Comparison of ENCODE assay signal across 10 cellular contexts in the genomic region with DNA sequence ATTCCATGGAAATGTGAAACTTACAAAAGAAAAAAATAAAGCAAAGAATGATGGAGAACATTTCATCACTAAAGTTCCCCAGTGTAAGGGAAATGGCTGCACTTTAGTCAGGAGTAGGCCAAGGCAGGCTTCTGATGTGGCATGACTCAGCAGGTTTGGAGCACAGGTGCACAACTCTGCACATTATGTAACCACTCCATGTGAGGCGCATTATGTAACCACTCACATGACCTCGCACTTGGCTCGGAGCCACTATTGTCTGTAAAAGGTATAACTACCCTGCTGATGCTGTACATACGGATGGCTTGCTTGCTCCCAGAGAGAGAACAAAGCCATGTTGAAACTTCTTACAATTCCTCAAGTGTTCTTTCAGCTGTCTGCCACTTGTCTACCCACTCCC.
DNase-seq lines count a peak whose midpoint lies in the region; ATAC-seq and TF ChIP-seq lines count a peak whose summit lies in the region.
"Had no signal": no experiment of that assay in that cellular context is flagged by ENCODE, and none has a peak within 500 bp of the region (broad histone marks: within the 10 kb centered on the region; RNA-seq: fewer than 3 reads in every experiment).

No MANE protein-coding gene starts in this region.

- POLR2A ChIA-PET in HEK293 (lab: Yijun Ruan, JAX), result no interaction called here

- H3K79me2 ChIP-seq in smooth muscle cell (ENCODE audit: low read depth), result no peaks in the 10 kb centered on the region

- WGBS in smooth muscle cell (ENCODE audit: low lambda C conversion rate), result 100% methylated on average over 4 of the region's 4 CpGs

- DNase-seq in NCI-H226 (peak; percentile 24), myocyte (ENCODE audit: low read depth) (peak; percentile 5), smooth muscle cell (lab: John Stamatoyannopoulos, UW; ENCODE audit: unreplicated experiment) (no peak), T-helper 9 cell (no peak), NCI-H2107 treated with DMSO at 0.1 percent for 48 hours (lab: John Stamatoyannopoulos, UW; ENCODE audit: unreplicated experiment) (no peak)
- peak; percentile 11 for DNase-seq in central memory CD4-positive, alpha-beta T cell
- DNase-seq: activated T-cell treated with anti-CD3 and anti-CD28 coated beads for 4 hours, NCI-H1930 had no signal

- H3K36me3 ChIP-seq in HEK293 (ENCODE audit: control insufficient read depth in 2 of 2, insufficient read depth in 1 of 2, low read length in 2 of 2) (no peaks in the 10 kb centered on the region), smooth muscle cell (ENCODE audit: low read depth) (no peaks in the 10 kb centered on the region)

- TF ChIP-seq CTCF in HEK293 (tag by site-specific recombination; IDR thresholded peaks at IDR 0.05) (no peak), smooth muscle cell (IDR thresholded peaks at IDR 0.05; ENCODE audit: borderline replicate concordance, insufficient read depth, poor library complexity, severe bottlenecking) (no peak)

- no peaks in the 10 kb centered on the region for H3K9me3 ChIP-seq in HEK293 (ENCODE audit: control insufficient read depth, insufficient read depth, low read depth, low read length)
- no peaks in the 10 kb centered on the region for H3K9me3 ChIP-seq in smooth muscle cell (replicated peaks; ENCODE audit: low read depth)

- H3K27me3 ChIP-seq in smooth muscle cell (ENCODE audit: low read depth), result no peaks in the 10 kb centered on the region

- H4K20me1 ChIP-seq in smooth muscle cell (ENCODE audit: low read depth), result no peaks in the 10 kb centered on the region

- H3K4me1 ChIP-seq in HEK293 (ENCODE audit: control insufficient read depth, insufficient read depth, low read length) (no peaks in the 10 kb centered on the region), smooth muscle cell (ENCODE audit: low read depth) (no peaks in the 10 kb centered on the region)

- H3F3A ChIP-seq in smooth muscle cell (ENCODE audit: low read depth), result no peaks in the 10 kb centered on the region

- no peak for ATAC-seq in GM19035 (IDR thresholded peaks at IDR 0.05; ENCODE audit: unreplicated experiment)

- H3K4me3 ChIP-seq in HEK293 (ENCODE audit: low read depth, low read length) (no peak overlapping the region), smooth muscle cell (no peak overlapping the region)

- H2AFZ ChIP-seq in smooth muscle cell (ENCODE audit: low read depth), result no peak overlapping the region

- CTCF ChIA-PET in HEK293 (lab: Yijun Ruan, JAX), result no interaction called here

- H3K27ac ChIP-seq in HEK293 (ENCODE audit: extremely low read depth, low read depth, low read length) (no peak overlapping the region), smooth muscle cell (ENCODE audit: low read depth) (no peak overlapping the region)

- H3K4me2 ChIP-seq in smooth muscle cell, result no peak overlapping the region

- H3K9ac ChIP-seq in smooth muscle cell (ENCODE audit: low read depth), result no peak overlapping the region

TF ChIP-seq in HEK293, 187 proteins besides CTCF, POLR2A, EP300 and RAD21:
- TF ChIP-seq, protein P1, sequence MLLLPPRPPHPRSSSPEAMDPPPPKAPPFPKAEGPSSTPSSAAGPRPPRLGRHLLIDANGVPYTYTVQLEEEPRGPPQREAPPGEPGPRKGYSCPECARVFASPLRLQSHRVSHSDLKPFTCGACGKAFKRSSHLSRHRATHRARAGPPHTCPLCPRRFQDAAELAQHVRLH (tag by site-specific recombination; IDR thresholded peaks at IDR 0.05), result no peak
- TF ChIP-seq ZIC2 (tag by site-specific recombination; IDR thresholded peaks at IDR 0.05), result no peak
- TF ChIP-seq TRIM28 (IDR thresholded peaks at IDR 0.05; ENCODE audit: borderline replicate concordance, low read length), result peak; percentile 77; the same call in 1 of the 2 replicates
- TF ChIP-seq ZNF777 (tag by site-specific recombination; IDR thresholded peaks at IDR 0.05; ENCODE audit: borderline replicate concordance), result no peak
- peak; percentile 91 for TF ChIP-seq SETDB1 (IDR thresholded peaks at IDR 0.05; ENCODE audit: insufficient read length, low read length)
TF ChIP-seq in HEK293: peak in this region for 2.

Comparison
In these comparisons a context has a peak if more than half of its experiments do, and no peak if none do; other contexts are left out.
1. DNase-seq: peak in NCI-H226 (single experiment), central memory CD4-positive, alpha-beta T cell (single experiment) and myocyte (single experiment); none in smooth muscle cell (single experiment), T-helper 9 cell (single experiment) and NCI-H2107 treated with DMSO at 0.1 percent for 48 hours (single experiment).